ENCODE assay signal across 12 cellular contexts in the genomic region with DNA sequence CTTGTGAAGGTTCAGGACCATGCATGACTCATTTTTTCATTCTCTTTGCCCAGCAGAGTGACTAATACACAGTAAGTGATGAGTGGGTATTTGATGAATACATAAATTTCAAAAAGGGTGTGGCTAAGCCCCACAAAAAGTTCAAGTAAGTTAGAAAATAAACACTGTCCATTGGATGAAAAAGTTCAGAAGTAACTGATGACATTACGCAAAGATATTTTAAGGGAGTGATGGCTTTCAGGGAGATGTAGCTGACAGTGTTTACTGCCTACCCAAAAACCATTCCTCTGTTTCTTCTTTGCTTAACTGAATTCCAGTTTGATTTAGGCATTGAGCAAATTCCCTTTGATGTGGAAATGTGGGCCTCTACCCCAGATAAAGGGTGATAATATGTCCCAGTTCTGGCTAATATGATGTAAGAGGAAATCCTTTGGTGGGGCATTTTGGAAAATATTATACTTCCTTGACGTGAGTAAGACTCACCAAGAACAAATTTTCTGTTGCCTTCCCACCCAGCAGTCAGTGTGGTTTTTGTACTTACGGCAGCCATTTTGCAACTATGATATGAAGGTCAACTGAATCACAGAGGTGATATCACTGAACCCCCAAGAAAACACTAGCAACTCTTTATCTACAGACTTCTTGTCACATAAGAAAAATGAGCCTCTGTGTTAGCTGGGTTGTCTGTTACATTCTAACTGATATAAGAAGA. TPM values are rescaled to one million over a fixed set of nuclear protein-coding genes. Genes with fewer than 3 reads are reported as not detected.
DNase-seq lines count a peak whose midpoint lies in the region; FAIRE-seq and TF ChIP-seq lines count a peak whose summit lies in the region.
"Had no signal": no experiment of that assay in that cellular context is flagged by ENCODE, and none has a peak within 500 bp of the region (broad histone marks: within the 10 kb centered on the region; RNA-seq: fewer than 3 reads in every experiment).

No MANE protein-coding gene starts in this region.

- peak; percentile 75 for FAIRE-seq in urothelium cell line (lab: Jason Lieb, UNC)
- FAIRE-seq: D721Med, H1 had no signal

- WGBS in tibial nerve, 2 donors: 54 to 63% methylated on average over 3 of the region's 3 CpGs

- no peaks in the 10 kb centered on the region for H3K9me3 Mint-ChIP-seq in activated CD4-positive, alpha-beta memory T cell treated with anti-CD3 and anti-CD28 coated beads, Interleukin-2, amount 10 ng/mL, durations not matched to agents 7 days and 5 days

- H3K4me3 Mint-ChIP-seq in activated CD4-positive, alpha-beta memory T cell treated with anti-CD3 and anti-CD28 coated beads, Interleukin-2, amount 10 ng/mL, durations not matched to agents 7 days and 5 days: no peak overlapping the region

- peak overlapping the region; percentile 74 for H3K27ac Mint-ChIP-seq in activated CD4-positive, alpha-beta memory T cell treated with anti-CD3 and anti-CD28 coated beads, Interleukin-2, amount 10 ng/mL, durations not matched to agents 7 days and 5 days

- H3K9me3 ChIP-seq in vagina: no peaks in the 10 kb centered on the region
- H3K9me3 ChIP-seq in tibial nerve: no peaks in the 10 kb centered on the region
- H3K9me3 ChIP-seq: adrenal gland had no signal

- POLR2A ChIA-PET in activated CD4-positive, alpha-beta memory T cell treated with anti-CD3 and anti-CD28 coated beads, Interleukin-2, amount 10 ng/mL, durations not matched to agents 7 days and 5 days (lab: Charles Lee): interaction anchor here (1.4 to 1.8 kb wide), 2 partner anchors 13 to 18 kb away, joined by 3 to 5 read pairs; no protein-coding TSS in a partner anchor

- CTCF ChIA-PET in activated CD4-positive, alpha-beta memory T cell treated with anti-CD3 and anti-CD28 coated beads, Interleukin-2, amount 10 ng/mL, durations not matched to agents 7 days and 5 days (lab: Charles Lee): interaction anchor here (2.0 kb wide), 1 partner anchor 16 kb away, joined by 5 read pairs; no protein-coding TSS in a partner anchor

- peak; percentile 58 for DNase-seq in stimulated activated CD4-positive, alpha-beta T cell treated with anti-CD3 and anti-CD28 coated beads, Interleukin-15, amount 100 ng/mL, for 24 hours
- DNase-seq in stimulated activated CD4-positive, alpha-beta T cell treated with anti-CD3 and anti-CD28 coated beads, Interleukin-12 subunit alpha, Interleukin-12 subunit beta, amount 100 ng/mL, for 4 hours: no peak
- DNase-seq in activated CD4-positive, alpha-beta memory T cell treated with anti-CD3 and anti-CD28 coated beads, Interleukin-2, amount 10 ng/mL, durations not matched to agents 7 days and 5 days: peak; percentile 29
- peak; percentile 98 for DNase-seq in fibroblast of pulmonary artery (ENCODE audit: low read depth)
- DNase-seq in urothelium cell line (ENCODE audit: low spot score): peak; percentile 72
- DNase-seq in NK-92 treated with Interleukin-12 subunit alpha and Interleukin-12 subunit beta, amount 100 ng/mL, for 24 hours (lab: John Stamatoyannopoulos, UW): no peak
- DNase-seq in vagina (ENCODE audit: extremely low spot score in 2 of 2): no peak
- DNase-seq in tibial nerve (ENCODE audit: low spot score in 2 of 2): no peak
- DNase-seq: NCI-H446 treated with DMSO at 0.1 percent for 48 hours had no signal

- H3K27ac ChIP-seq in vagina (no peak overlapping the region), tibial nerve (peak overlapping the region in 2 of 4 donors; percentile 29 to 60)

- H3K4me1 Mint-ChIP-seq in activated CD4-positive, alpha-beta memory T cell treated with anti-CD3 and anti-CD28 coated beads, Interleukin-2, amount 10 ng/mL, durations not matched to agents 7 days and 5 days: peaks cover 42% of the 10 kb centered on the region

- H3K27me3 Mint-ChIP-seq in activated CD4-positive, alpha-beta memory T cell treated with anti-CD3 and anti-CD28 coated beads, Interleukin-2, amount 10 ng/mL, durations not matched to agents 7 days and 5 days: peaks cover under 1% of the 10 kb centered on the region

- TF ChIP-seq EP300 in tibial nerve (IDR thresholded peaks at IDR 0.05): no peak

- intact Hi-C loops in vagina (cut with DNase I): no loop called here

- H3K4me1 ChIP-seq in vagina: peaks cover 10% of the 10 kb centered on the region
- H3K4me1 ChIP-seq in tibial nerve: peaks cover 0 to 27% (median 4%) of the 10 kb centered on the region in 4 donors

- H3K4me3 ChIP-seq in fibroblast of pulmonary artery (replicated peaks; ENCODE audit: low read depth, low read length): no peak overlapping the region
- no peak overlapping the region for H3K4me3 ChIP-seq in vagina
- H3K4me3 ChIP-seq in tibial nerve: no peak overlapping the region
- H3K4me3 ChIP-seq: adrenal gland had no signal

- H3K27me3 ChIP-seq in vagina (no peaks in the 10 kb centered on the region), tibial nerve (no peaks in the 10 kb centered on the region)
- H3K27me3 ChIP-seq: adrenal gland had no signal

- TF ChIP-seq CTCF in fibroblast of pulmonary artery (IDR thresholded peaks at IDR 0.05; ENCODE audit: low read length, missing control alignments): no peak
- no peak for TF ChIP-seq CTCF in vagina (IDR thresholded peaks at IDR 0.05)
- TF ChIP-seq CTCF in tibial nerve (IDR thresholded peaks at IDR 0.05): no peak

- no peak for TF ChIP-seq POLR2A in vagina (IDR thresholded peaks at IDR 0.05)
- TF ChIP-seq POLR2A in tibial nerve (IDR thresholded peaks at IDR 0.05): no peak

- H3K36me3 Mint-ChIP-seq in activated CD4-positive, alpha-beta memory T cell treated with anti-CD3 and anti-CD28 coated beads, Interleukin-2, amount 10 ng/mL, durations not matched to agents 7 days and 5 days (ENCODE audit: low read depth): peaks cover 10% of the 10 kb centered on the region

- H3K36me3 ChIP-seq in vagina (no peaks in the 10 kb centered on the region), tibial nerve (no peaks in the 10 kb centered on the region)
- H3K36me3 ChIP-seq: adrenal gland had no signal

RNA-seq across cellular contexts. Expression of gene EBLN1, which starts 29.0 kb away (rescaled TPM):
- total RNA-seq in activated CD4-positive, alpha-beta memory T cell treated with anti-CD3 and anti-CD28 coated beads, Interleukin-2, amount 10 ng/mL, durations not matched to agents 7 days and 5 days: not detected
- total RNA-seq in vagina (not detected), tibial nerve (not detected)
- total RNA-seq: adrenal gland, H1 had no signal

Comparison
In these comparisons a context has a peak if more than half of its experiments do, and no peak if none do; other contexts are left out.
1. DNase-seq: peak in stimulated activated CD4-positive, alpha-beta T cell treated with anti-CD3 and anti-CD28 coated beads, Interleukin-15, amount 100 ng/mL, for 24 hours (single experiment), activated CD4-positive, alpha-beta memory T cell treated with anti-CD3 and anti-CD28 coated beads, Interleukin-2, amount 10 ng/mL, durations not matched to agents 7 days and 5 days (single experiment), fibroblast of pulmonary artery (single experiment) and urothelium cell line (single experiment); none in stimulated activated CD4-positive, alpha-beta T cell treated with anti-CD3 and anti-CD28 coated beads, Interleukin-12 subunit alpha, Interleukin-12 subunit beta, amount 100 ng/mL, for 4 hours (single experiment), NK-92 treated with Interleukin-12 subunit alpha and Interleukin-12 subunit beta, amount 100 ng/mL, for 24 hours (single experiment), vagina (0 of 2) and tibial nerve (0 of 2).